Comparison of ENCODE assay signal across 14 cellular contexts in genomic region chr5:73644385-73644963, GRCh38. TPM values are rescaled to one million over a fixed set of nuclear protein-coding genes. Genes with fewer than 3 reads are reported as not detected.
DNase-seq lines count a peak whose midpoint lies in the region; ATAC-seq, FAIRE-seq and TF ChIP-seq lines count a peak whose summit lies in the region.
"Had no signal": no experiment of that assay in that cellular context is flagged by ENCODE, and none has a peak within 500 bp of the region (broad histone marks: within the 10 kb centered on the region; RNA-seq: fewer than 3 reads in every experiment).

No MANE protein-coding gene starts in this region.

- H3K56ac ChIP-seq in IMR-90 (ENCODE audit: extremely low read depth, insufficient read depth, low read length) = no peak overlapping the region

- H2AK5ac ChIP-seq in IMR-90 (ENCODE audit: low read depth, low read length) = peak overlapping the region; percentile 59; the same call in 1 of the 2 replicates

- 0 out of 2 replicates have a peak overlapping the region, but pooled peaks have one; percentile 41 for H3K23ac ChIP-seq in IMR-90 (ENCODE audit: low read depth, low read length)

- H3K4me2 ChIP-seq in A549 (peak overlapping the region; percentile 20; the same call in 1 of the 3 replicates), IMR-90 (ENCODE audit: low read depth, low read length) (no peak overlapping the region)

- CTCF ChIA-PET in A549 (lab: Yijun Ruan, JAX) (interaction anchor here (1.0 to 1.5 kb wide), 3 partner anchors 13 to 169 kb away, joined by 3 read pairs; no protein-coding TSS in a partner anchor), IMR-90 (lab: Yijun Ruan, JAX) (no interaction called here), Panc1 (lab: Charles Lee) (no interaction called here)

- H3K36me3 ChIP-seq in IMR-90 (ENCODE audit: control insufficient read depth, insufficient read depth, low read length) (no peaks in the 10 kb centered on the region), Panc1 (ENCODE audit: control insufficient read depth, insufficient read depth, low read length) (no peaks in the 10 kb centered on the region), iPS-20b (ENCODE audit: insufficient read depth, low read depth, low read length) (no peaks in the 10 kb centered on the region)

- dilution Hi-C loops in IMR-90 (cut with HindIII; ENCODE audit: low sequenced_read_pairs, unreplicated experiment) = no loop called here

- H2BK120ac ChIP-seq in IMR-90 (ENCODE audit: low read depth, low read length) = no peak overlapping the region

- TF ChIP-seq CTCF in A549 (IDR thresholded peaks at IDR 0.05) (no peak), IMR-90 (conservative IDR thresholded peaks at IDR 0.05; ENCODE audit: low read depth, low read length) (no peak), Panc1 (IDR thresholded peaks at IDR 0.05) (no peak)

- POLR2A ChIA-PET in A549 (lab: Yijun Ruan, JAX) (no interaction called here), IMR-90 (lab: Charles Lee; ENCODE audit: unreplicated experiment) (no interaction called here), Panc1 (lab: Charles Lee) (no interaction called here)

- BruUV-seq in IMR-90 (replicated peaks; lab: Mats Ljungman, UMichigan) = no TSS peak
- BruUV-seq in Panc1 (replicated peaks; lab: Mats Ljungman, UMichigan) = no TSS peak

- H4K5ac ChIP-seq in IMR-90 (ENCODE audit: low read depth, low read length) = no peak overlapping the region

- no peak overlapping the region for H3K4me3 ChIP-seq in A549
- no peak overlapping the region for H3K4me3 ChIP-seq in IMR-90 (ENCODE audit: insufficient read depth, low read depth, low read length)
- H3K4me3 ChIP-seq in Panc1 (ENCODE audit: low read depth in 2 of 2, low read length in 2 of 2) = no peak overlapping the region
- peak overlapping the region; percentile 36; the same call in 1 of the 2 replicates for H3K4me3 ChIP-seq in iPS-20b (ENCODE audit: low read length)
- H3K4me3 ChIP-seq: SJSA1 had no signal

- in situ Hi-C loops in IMR-90 (cut with MboI; ENCODE audit: low sequenced_read_pairs) = no loop called here
- in situ Hi-C loops in Panc1 (cut with HindIII; ENCODE audit: low pct_unique_long_range_greater_than_20kb, low sequenced_read_pairs) = no loop called here

- TF ChIP-seq POLR2A in A549 (IDR thresholded peaks at IDR 0.05; ENCODE audit: low read length) (no peak), IMR-90 (IDR thresholded peaks at IDR 0.05; ENCODE audit: low read depth, low read length) (no peak)

- H3K27me3 ChIP-seq in IMR-90 (ENCODE audit: control insufficient read depth, insufficient read depth, low read length) (no peaks in the 10 kb centered on the region), Panc1 (ENCODE audit: control insufficient read depth, insufficient read depth, low read length) (no peaks in the 10 kb centered on the region), iPS-20b (ENCODE audit: insufficient read depth, low read length) (peaks cover 5% of the 10 kb centered on the region)
- H3K27me3 ChIP-seq: SJSA1 had no signal

- ATAC-seq in A549 (peak in 1 of 2 experiments; percentile 22; a peak in 2 of 6 replicates), IMR-90 (ENCODE audit: low read depth) (no peak), Panc1 (0 out of 2 replicates have a peak, but pooled peaks have one; percentile 35), left colon (no peak)
- ATAC-seq: HCT116 had no signal

- H4K91ac ChIP-seq in IMR-90 (ENCODE audit: insufficient read depth, low read depth, low read length) = no peak overlapping the region

- no peak for DNase-seq in A549 (ENCODE audit: low read depth in 1 of 2, low spot score in 1 of 2)
- DNase-seq in IMR-90 = no peak
- DNase-seq in Panc1 (ENCODE audit: low read depth, low spot score) = no peak
- DNase-seq in left colon = no peak
- no peak for DNase-seq in EL
- DNase-seq in globus pallidus (ENCODE audit: low spot score) = no peak
- DNase-seq: CD4-positive, CD25-positive, alpha-beta regulatory T cell; NCI-H1694; OCI-M1; SW 1271 had no signal

- no peak overlapping the region; the same call in 2 of the 3 replicates for H2BK15ac ChIP-seq in IMR-90 (ENCODE audit: low read depth, low read length)

- no peaks in the 10 kb centered on the region for H4K20me1 ChIP-seq in IMR-90 (ENCODE audit: insufficient read depth, low read length)

- intact Hi-C loops in IMR-90 (cut with micrococcal nuclease) = no loop called here
- intact Hi-C loops in Panc1 (cut with micrococcal nuclease; ENCODE audit: unreplicated experiment) = no loop called here
- intact Hi-C loops in left colon (cut with DNase I, micrococcal nuclease) = no loop called here

- no peak overlapping the region for H2BK5ac ChIP-seq in IMR-90 (ENCODE audit: low read depth, low read length, poor library complexity, severe bottlenecking)

- H3K9me1 ChIP-seq in IMR-90 (ENCODE audit: insufficient read depth, low read length) = peaks cover 14% of the 10 kb centered on the region; the same call in 1 of the 2 replicates

- no peak overlapping the region for H3K9ac ChIP-seq in IMR-90 (ENCODE audit: low read depth, low read length)
- H3K9ac ChIP-seq in iPS-20b (ENCODE audit: low read depth, low read length) = no peak overlapping the region

- no peak overlapping the region; a peak in 1 of 4 replicates for H4K8ac ChIP-seq in IMR-90 (ENCODE audit: low read depth in 2 of 2, low read length in 2 of 2)

- H2BK20ac ChIP-seq in IMR-90 (ENCODE audit: low read depth, low read length) = no peak overlapping the region

- no peaks in the 10 kb centered on the region for H3K9me3 ChIP-seq in A549
- no peaks in the 10 kb centered on the region for H3K9me3 ChIP-seq in IMR-90 (ENCODE audit: control insufficient read depth, insufficient read depth, low read length)
- H3K9me3 ChIP-seq in Panc1 (ENCODE audit: control insufficient read depth, insufficient read depth, low read depth, low read length) = no peaks in the 10 kb centered on the region
- no peaks in the 10 kb centered on the region for H3K9me3 ChIP-seq in iPS-20b (ENCODE audit: insufficient read depth, low read depth, low read length)
- H3K9me3 ChIP-seq: SJSA1 had no signal

- no peak overlapping the region for H3K18ac ChIP-seq in IMR-90 (ENCODE audit: low read depth, low read length)

- peak overlapping the region; percentile 59 for H3K4ac ChIP-seq in IMR-90 (ENCODE audit: low read depth, low read length)

- peaks cover 38 to 61% of the 10 kb centered on the region in 2 experiments for H3K79me1 ChIP-seq in IMR-90 (ENCODE audit: low read depth in 1 of 2, low read length in 2 of 2)

- 79% methylated on average over 3 of the region's 3 CpGs for WGBS in A549 (ENCODE audit: missing lambda C conversion rate)
- WGBS in IMR-90 (ENCODE audit: extremely low coverage in 2 of 2, insufficient read length in 1 of 2), 2 experiments = 75% methylated on average over 3 of the region's 3 CpGs; no CpG with 5 or more reads in 1 of the 2 experiments

- H3K4me1 ChIP-seq in A549 (peaks cover 45% of the 10 kb centered on the region), IMR-90 (ENCODE audit: control insufficient read depth, insufficient read depth, low read length) (peaks cover 10% of the 10 kb centered on the region), Panc1 (ENCODE audit: control insufficient read depth, insufficient read depth, low read length) (peaks cover 41% of the 10 kb centered on the region), iPS-20b (ENCODE audit: insufficient read depth, low read length) (peaks cover 20% of the 10 kb centered on the region)

- no peak overlapping the region for H2AFZ ChIP-seq in IMR-90 (replicated peaks; ENCODE audit: low read length, poor library complexity)

- no peak overlapping the region for H2AK9ac ChIP-seq in IMR-90 (replicated peaks; ENCODE audit: low read depth, low read length, poor library complexity)

- H3K14ac ChIP-seq in IMR-90 (replicated peaks; ENCODE audit: low read depth, low read length) = peak overlapping the region; percentile 2

- TF ChIP-seq EP300 in A549 (IDR thresholded peaks at IDR 0.05) = no peak

- FAIRE-seq in A549 (lab: Jason Lieb, UNC) = no peak

- H3K27ac ChIP-seq in A549 (peak overlapping the region in 1 of 2 experiments; percentile 41; a peak in 2 of 6 replicates), IMR-90 (ENCODE audit: insufficient read depth, low read length) (no peak overlapping the region), Panc1 (ENCODE audit: low read length) (peak overlapping the region; percentile 39), iPS-20b (ENCODE audit: low read length) (no peak overlapping the region)
- H3K27ac ChIP-seq: RWPE1, SJSA1 had no signal

- TF ChIP-seq RAD21 in A549 (conservative IDR thresholded peaks at IDR 0.05 in 1 of 2, IDR thresholded peaks at IDR 0.05 in 1 of 2) (no peak), IMR-90 (IDR thresholded peaks at IDR 0.05; ENCODE audit: low read length) (no peak)

TF ChIP-seq in A549, 52 proteins besides CTCF, POLR2A, EP300 and RAD21:
- TF ChIP-seq EHMT2 (IDR thresholded peaks at IDR 0.05; ENCODE audit: low read depth) (no peak), CBX8 (IDR thresholded peaks at IDR 0.05) (no peak), ZNF302 (CRISPR knock-in tag; IDR thresholded peaks at IDR 0.05) (no peak), MAFK (IDR thresholded peaks at IDR 0.05; ENCODE audit: partially characterized antibody) (no peak), HOXB13 (CRISPR knock-in tag; IDR thresholded peaks at IDR 0.05; ENCODE audit: low read depth) (no peak), NFE2L2 (conservative IDR thresholded peaks at IDR 0.05; ENCODE audit: low read length) (no peak), NR3C1 (IDR thresholded peaks at IDR 0.05) (no peak), FOSB (CRISPR knock-in tag; IDR thresholded peaks at IDR 0.05) (no peak)

TF ChIP-seq in IMR-90, 13 proteins besides CTCF, POLR2A, EP300 and RAD21 (continues in another document):
- no peak for TF ChIP-seq FOS (IDR thresholded peaks at IDR 0.05; ENCODE audit: low read depth, low read length)
- no peak for TF ChIP-seq MXI1 (IDR thresholded peaks at IDR 0.05; ENCODE audit: borderline replicate concordance, low read depth, low read length)
- no peak for TF ChIP-seq SMC3 (IDR thresholded peaks at IDR 0.05; ENCODE audit: low read depth, low read length)
- TF ChIP-seq RFX5 (IDR thresholded peaks at IDR 0.05; ENCODE audit: low read depth, low read length) = no peak
- TF ChIP-seq BHLHE40 (IDR thresholded peaks at IDR 0.05; ENCODE audit: low read depth, low read length) = no peak
- no peak for TF ChIP-seq CHD1 (IDR thresholded peaks at IDR 0.05; ENCODE audit: low read depth, low read length)
- TF ChIP-seq CEBPB (IDR thresholded peaks at IDR 0.05; ENCODE audit: low read depth, low read length) = no peak

RNA-seq across cellular contexts. Expression of gene ARHGEF28, which starts 18.5 kb away (rescaled TPM):
- polyA plus RNA-seq in A549 (2011; rRNA removed) (22.3 and 28.9 TPM in 2 replicates), A549 (2017; fragmentation: RNase III; extraction: RNeasy Plus Mini Kit Qiagen cat#74134 plus additional on column Dnase treatment) (14.8 to 17.6 TPM (median 17.0 TPM) in 3 replicates), IMR-90 (2012; rRNA removed) (3.6 TPM in 2 replicates)
- 4.2 and 5.0 TPM in 2 replicates for polyA plus RNA-seq in A549 (2012; cell fraction: cytosol; rRNA removed)
- polyA plus RNA-seq in A549 (2012; cell fraction: nucleus; rRNA removed) = 14.0 and 16.4 TPM in 2 replicates
- 86.4 and 88.2 TPM in 2 replicates for polyA minus RNA-seq in A549 (2011; rRNA and poly(A)+ RNA removed)
- total RNA-seq in IMR-90 (2012; rRNA removed) (13.9 and 16.0 TPM in 2 replicates), Panc1 (2021; ENCODE audit: unreplicated experiment) (34.8 TPM), left colon (10 to 100 TPM in 1 of 2 donors, 1 to 10 TPM in 1; 9.5 to 13.5 TPM)
- polyA plus RNA-seq in IMR-90 (2012; cell fraction: cytosol; rRNA removed) = 1.3 and 1.6 TPM in 2 replicates
- polyA plus RNA-seq in IMR-90 (2012; cell fraction: nucleus; rRNA removed; ENCODE audit: low replicate concordance) = 9.9 and 15.0 TPM in 2 replicates
- 14.1 TPM for polyA plus RNA-seq in Panc1 (2012; ENCODE audit: insufficient read length)
- total RNA-seq: CD4-positive, CD25-positive, alpha-beta regulatory T cell had no signal
- polyA plus RNA-seq: CD4-positive, CD25-positive, alpha-beta regulatory T cell had no signal
